17 cellular contexts compared by ENCODE assay signal in genomic region chr4:40582413-40582812, GRCh38. TPM values are rescaled to one million over a fixed set of nuclear protein-coding genes. Genes with fewer than 3 reads are reported as not detected.
DNase-seq lines count a peak whose midpoint lies in the region; ATAC-seq and TF ChIP-seq lines count a peak whose summit lies in the region.
"Had no signal": no experiment of that assay in that cellular context is flagged by ENCODE, and none has a peak within 500 bp of the region (broad histone marks: within the 10 kb centered on the region; RNA-seq: fewer than 3 reads in every experiment).

No MANE protein-coding gene starts in this region.

- no peak for DNase-seq in T-helper 2 cell treated with Interferon-gamma antibody and Interleukin-4, amounts not matched to agents 5 μg/mL and 100 μg/mL, for 36 hours (ENCODE audit: low spot score)
- no peak for DNase-seq in T-helper 2 cell
- DNase-seq in activated T-helper 2 cell treated with anti-CD3 and anti-CD28 coated beads, Interferon-gamma antibody, Interleukin-2, Interleukin-4, amounts not matched to agents 10 μg/mL and 5 μg/mL and 100 μg/mL, durations not matched to agents 14 hours and 24 hours and 36 hours (ENCODE audit: low spot score): no peak
- DNase-seq in NCI-H146 (lab: John Stamatoyannopoulos, UW): no peak
- DNase-seq in activated CD4-positive, CD25-positive, alpha-beta regulatory T cell (lab: John Stamatoyannopoulos, UW): no peak
- DNase-seq: CD8-positive, alpha-beta memory T cell; NCI-H1092; NCI-H1417 treated with DMSO at 0.1 percent for 48 hours; NCI-H187; NCI-H2081 treated with DMSO at 0.1 percent for 48 hours; NCI-H2171; NCI-H345; NCI-H510A treated with DMSO at 0.1 percent for 48 hours; SIG-M5 had no signal

- intact Hi-C loops in activated T-helper 2 cell treated with anti-CD3 and anti-CD28 coated beads, Interferon-gamma antibody, Interleukin-2, Interleukin-4, amounts not matched to agents 10 μg/mL and 5 μg/mL and 100 μg/mL, durations not matched to agents 14 hours and 24 hours and 36 hours (cut with micrococcal nuclease): no loop called here

- peaks cover 2% of the 10 kb centered on the region for H3K36me3 Mint-ChIP-seq in T-helper 2 cell treated with Interferon-gamma antibody and Interleukin-4, amounts not matched to agents 5 μg/mL and 100 μg/mL, for 36 hours (ENCODE audit: low read depth)
- H3K36me3 Mint-ChIP-seq in activated T-helper 2 cell treated with anti-CD3 and anti-CD28 coated beads, Interferon-gamma antibody, Interleukin-2, Interleukin-4, amounts not matched to agents 10 μg/mL and 5 μg/mL and 100 μg/mL, durations not matched to agents 14 hours and 24 hours and 36 hours (ENCODE audit: low read depth): peaks cover 30% of the 10 kb centered on the region
- H3K36me3 Mint-ChIP-seq in nephron (ENCODE audit: low read depth): no peaks in the 10 kb centered on the region
- H3K36me3 Mint-ChIP-seq: CD8-positive, alpha-beta memory T cell had no signal

- no peak overlapping the region for H3K4me3 Mint-ChIP-seq in T-helper 2 cell treated with Interferon-gamma antibody and Interleukin-4, amounts not matched to agents 5 μg/mL and 100 μg/mL, for 36 hours
- peak overlapping the region; percentile 9 for H3K4me3 Mint-ChIP-seq in activated T-helper 2 cell treated with anti-CD3 and anti-CD28 coated beads, Interferon-gamma antibody, Interleukin-2, Interleukin-4, amounts not matched to agents 10 μg/mL and 5 μg/mL and 100 μg/mL, durations not matched to agents 14 hours and 24 hours and 36 hours (ENCODE audit: low read depth)
- H3K4me3 Mint-ChIP-seq in nephron: no peak overlapping the region
- H3K4me3 Mint-ChIP-seq: B cell; CD8-positive, alpha-beta memory T cell had no signal

- no peak for TF ChIP-seq CTCF in nephron (IDR thresholded peaks at IDR 0.05; ENCODE audit: unreplicated experiment in 3 of 3)

- ATAC-seq in GM21381 (IDR thresholded peaks at IDR 0.05; ENCODE audit: unreplicated experiment): no peak

- no peaks in the 10 kb centered on the region for H3K9me3 Mint-ChIP-seq in T-helper 2 cell treated with Interferon-gamma antibody and Interleukin-4, amounts not matched to agents 5 μg/mL and 100 μg/mL, for 36 hours
- H3K9me3 Mint-ChIP-seq in activated T-helper 2 cell treated with anti-CD3 and anti-CD28 coated beads, Interferon-gamma antibody, Interleukin-2, Interleukin-4, amounts not matched to agents 10 μg/mL and 5 μg/mL and 100 μg/mL, durations not matched to agents 14 hours and 24 hours and 36 hours: no peaks in the 10 kb centered on the region
- H3K9me3 Mint-ChIP-seq in nephron: no peaks in the 10 kb centered on the region
- H3K9me3 Mint-ChIP-seq: CD8-positive, alpha-beta memory T cell had no signal

- no peaks in the 10 kb centered on the region for H3K27me3 Mint-ChIP-seq in T-helper 2 cell treated with Interferon-gamma antibody and Interleukin-4, amounts not matched to agents 5 μg/mL and 100 μg/mL, for 36 hours (ENCODE audit: low read depth)
- peaks cover 1% of the 10 kb centered on the region for H3K27me3 Mint-ChIP-seq in activated T-helper 2 cell treated with anti-CD3 and anti-CD28 coated beads, Interferon-gamma antibody, Interleukin-2, Interleukin-4, amounts not matched to agents 10 μg/mL and 5 μg/mL and 100 μg/mL, durations not matched to agents 14 hours and 24 hours and 36 hours (ENCODE audit: low read depth)
- H3K27me3 Mint-ChIP-seq in nephron (ENCODE audit: low read depth): peaks cover 4% of the 10 kb centered on the region
- H3K27me3 Mint-ChIP-seq: B cell had no signal

- H3K27ac Mint-ChIP-seq in T-helper 2 cell treated with Interferon-gamma antibody and Interleukin-4, amounts not matched to agents 5 μg/mL and 100 μg/mL, for 36 hours: peak overlapping the region; percentile 0
- peak overlapping the region; percentile 68 for H3K27ac Mint-ChIP-seq in activated T-helper 2 cell treated with anti-CD3 and anti-CD28 coated beads, Interferon-gamma antibody, Interleukin-2, Interleukin-4, amounts not matched to agents 10 μg/mL and 5 μg/mL and 100 μg/mL, durations not matched to agents 14 hours and 24 hours and 36 hours
- H3K27ac Mint-ChIP-seq in nephron: peak overlapping the region in 2 of 3 experiments; percentile 11 to 26
- H3K27ac Mint-ChIP-seq: B cell; CD8-positive, alpha-beta memory T cell had no signal

- H3K4me1 Mint-ChIP-seq in T-helper 2 cell treated with Interferon-gamma antibody and Interleukin-4, amounts not matched to agents 5 μg/mL and 100 μg/mL, for 36 hours (ENCODE audit: low read depth): peaks cover 53% of the 10 kb centered on the region
- H3K4me1 Mint-ChIP-seq in activated T-helper 2 cell treated with anti-CD3 and anti-CD28 coated beads, Interferon-gamma antibody, Interleukin-2, Interleukin-4, amounts not matched to agents 10 μg/mL and 5 μg/mL and 100 μg/mL, durations not matched to agents 14 hours and 24 hours and 36 hours (ENCODE audit: low read depth): peaks cover 59% of the 10 kb centered on the region
- H3K4me1 Mint-ChIP-seq in nephron: peaks cover 4% of the 10 kb centered on the region

RNA-seq across cellular contexts. Expression of gene RBM47, which starts 47.3 kb away (rescaled TPM):
- 32.9 and 34.8 TPM in 2 replicates for total RNA-seq in activated T-helper 2 cell treated with anti-CD3 and anti-CD28 coated beads, Interferon-gamma antibody, Interleukin-2, Interleukin-4, amounts not matched to agents 10 μg/mL and 5 μg/mL and 100 μg/mL, durations not matched to agents 14 hours and 24 hours and 36 hours

Comparison
In these comparisons a context has a peak if more than half of its experiments do, and no peak if none do; other contexts are left out.
1. H3K27ac Mint-ChIP-seq: peak in every context shown above with its lines; median percentile 68 in activated T-helper 2 cell treated with anti-CD3 and anti-CD28 coated beads, Interferon-gamma antibody, Interleukin-2, Interleukin-4, amounts not matched to agents 10 μg/mL and 5 μg/mL and 100 μg/mL, durations not matched to agents 14 hours and 24 hours and 36 hours; 18 in nephron; 0 in T-helper 2 cell treated with Interferon-gamma antibody and Interleukin-4, amounts not matched to agents 5 μg/mL and 100 μg/mL, for 36 hours.